Comparison of ENCODE assay signal across 13 cellular contexts in genomic region chr4:120694973-120695372, GRCh38.
DNase-seq lines count a peak whose midpoint lies in the region; ATAC-seq, FAIRE-seq and TF ChIP-seq lines count a peak whose summit lies in the region.
"Had no signal": no experiment of that assay in that cellular context is flagged by ENCODE, and none has a peak within 500 bp of the region (broad histone marks: within the 10 kb centered on the region; RNA-seq: fewer than 3 reads in every experiment).

No MANE protein-coding gene starts in this region.

- no peak for FAIRE-seq in A549 (lab: Jason Lieb, UNC)

- H3K27ac ChIP-seq in A549: no peak overlapping the region
- H3K27ac ChIP-seq in adrenal gland: no peak overlapping the region
- H3K27ac ChIP-seq: neutrophil, testis had no signal

- DNase-seq in A549 (ENCODE audit: low read depth in 1 of 2, low spot score in 1 of 2) (peak; percentile 3 to 58), HK-2 (ENCODE audit: unreplicated experiment) (peak; percentile 25), adrenal gland (peak in 6 of 7 donors; percentile 18 to 34 (median 25)), glomerular visceral epithelial cell (ENCODE audit: extremely low spot score) (peak; percentile 76), progenitor cell of endocrine pancreas (ENCODE audit: low spot score, unreplicated experiment) (no peak), DMS79 treated with DMSO at 0.1 percent for 48 hours (lab: John Stamatoyannopoulos, UW) (no peak)
- no peak for DNase-seq in activated T-cell treated with anti-CD3 and anti-CD28 coated beads, Interleukin-2, amount 50 U/mL, for 48 hours
- DNase-seq: effector CD8-positive, alpha-beta T cell; testis had no signal

- H3K27ac Mint-ChIP-seq in progenitor cell of endocrine pancreas: no peak overlapping the region
- H3K27ac Mint-ChIP-seq: B cell had no signal

- no peak for TF ChIP-seq RAD21 in A549 (conservative IDR thresholded peaks at IDR 0.05 in 1 of 2, IDR thresholded peaks at IDR 0.05 in 1 of 2)

- H3K27me3 ChIP-seq in adrenal gland: no peaks in the 10 kb centered on the region
- H3K27me3 ChIP-seq: neutrophil, testis had no signal

- intact Hi-C loops in adrenal gland (cut with DNase I): no loop called here

- no peak for TF ChIP-seq EP300 in A549 (IDR thresholded peaks at IDR 0.05)

- H3K27me3 Mint-ChIP-seq in progenitor cell of endocrine pancreas: no peaks in the 10 kb centered on the region
- H3K27me3 Mint-ChIP-seq: B cell had no signal

- CTCF ChIA-PET in A549 (lab: Yijun Ruan, JAX): no interaction called here

- H3K9me3 ChIP-seq in A549 (no peaks in the 10 kb centered on the region), adrenal gland (replicated peaks in 1 of 3) (no peaks in the 10 kb centered on the region)
- H3K9me3 ChIP-seq: neutrophil, testis had no signal

- POLR2A ChIA-PET in A549 (lab: Yijun Ruan, JAX): no interaction called here

- no peak overlapping the region for H3K4me3 Mint-ChIP-seq in progenitor cell of endocrine pancreas (ENCODE audit: low read depth)
- H3K4me3 Mint-ChIP-seq: B cell had no signal

- H3K9me3 Mint-ChIP-seq in progenitor cell of endocrine pancreas (ENCODE audit: low read depth): no peaks in the 10 kb centered on the region

- H3K4me3 ChIP-seq in A549 (no peak overlapping the region), adrenal gland (no peak overlapping the region)
- H3K4me3 ChIP-seq: testis had no signal

- peaks cover 39% of the 10 kb centered on the region for H3K4me1 ChIP-seq in A549
- H3K4me1 ChIP-seq in adrenal gland (replicated peaks in 1 of 2): peaks cover 0 to 7% of the 10 kb centered on the region in 2 donors
- H3K4me1 ChIP-seq: testis had no signal

- no peaks in the 10 kb centered on the region for H3K36me3 Mint-ChIP-seq in progenitor cell of endocrine pancreas (ENCODE audit: insufficient read depth)

- TF ChIP-seq CTCF in A549 (IDR thresholded peaks at IDR 0.05) (no peak), adrenal gland (IDR thresholded peaks at IDR 0.05) (no peak), progenitor cell of endocrine pancreas (IDR thresholded peaks at IDR 0.05; ENCODE audit: unreplicated experiment) (no peak)

- H3K4me2 ChIP-seq in A549: peak overlapping the region; percentile 20; the same call in 1 of the 3 replicates

- TF ChIP-seq POLR2A in A549 (IDR thresholded peaks at IDR 0.05; ENCODE audit: low read length) (no peak), adrenal gland (IDR thresholded peaks at IDR 0.05) (no peak)

- 0% methylated on average over 2 of the region's 2 CpGs for WGBS in A549 (ENCODE audit: missing lambda C conversion rate)
- WGBS in adrenal gland, 4 donors: 15 to 23% (median 19%) methylated on average over 2 of the region's 2 CpGs

- H3K4me1 Mint-ChIP-seq in progenitor cell of endocrine pancreas (ENCODE audit: low read depth): peaks cover 3% of the 10 kb centered on the region
- H3K4me1 Mint-ChIP-seq: B cell had no signal

- no peaks in the 10 kb centered on the region for H3K36me3 ChIP-seq in adrenal gland (replicated peaks in 1 of 2)
- H3K36me3 ChIP-seq: neutrophil had no signal

- no peak for ATAC-seq in A549
- ATAC-seq in GM18867 (IDR thresholded peaks at IDR 0.05; ENCODE audit: unreplicated experiment): no peak
- ATAC-seq: activated CD4-positive, CD25-positive, alpha-beta regulatory T cell treated with anti-CD3 and anti-CD28 coated beads, Interleukin-2, amount 50 U/mL, for 24 hours had no signal

TF ChIP-seq in A549, 52 proteins besides CTCF, POLR2A, EP300 and RAD21:
- TF ChIP-seq SMC3 (IDR thresholded peaks at IDR 0.05) (no peak), JUNB (IDR thresholded peaks at IDR 0.05) (peak; percentile 32; the same call in 1 of the 2 replicates), JUN (IDR thresholded peaks at IDR 0.05) (no peak), MAFK (IDR thresholded peaks at IDR 0.05; ENCODE audit: partially characterized antibody) (peak; percentile 97), NPAS2 (CRISPR knock-in tag; IDR thresholded peaks at IDR 0.05; ENCODE audit: borderline replicate concordance) (no peak), POLR2AphosphoS2 (conservative IDR thresholded peaks at IDR 0.05; ENCODE audit: low read length) (no peak), FOSL2 (IDR thresholded peaks at IDR 0.05) (no peak), FOSL2 (CRISPR knock-in tag; IDR thresholded peaks at IDR 0.05) (peak; percentile 71), ZNF302 (CRISPR knock-in tag; IDR thresholded peaks at IDR 0.05) (no peak), MYC (IDR thresholded peaks at IDR 0.05; ENCODE audit: borderline replicate concordance, low read length) (no peak), TP53 (CRISPR knock-in tag; IDR thresholded peaks at IDR 0.05) (no peak)
TF ChIP-seq in A549: peak in this region for 3.

Comparison
In these comparisons a context has a peak if more than half of its experiments do, and no peak if none do; other contexts are left out.
1. DNase-seq: peak in A549 (2 of 2), HK-2 (single experiment), adrenal gland (6 of 7) and glomerular visceral epithelial cell (single experiment); none in activated T-cell treated with anti-CD3 and anti-CD28 coated beads, Interleukin-2, amount 50 U/mL, for 48 hours (0 of 2), progenitor cell of endocrine pancreas (single experiment) and DMS79 treated with DMSO at 0.1 percent for 48 hours (single experiment).